Comparison of ENCODE assay signal across 21 cellular contexts in the genomic region with DNA sequence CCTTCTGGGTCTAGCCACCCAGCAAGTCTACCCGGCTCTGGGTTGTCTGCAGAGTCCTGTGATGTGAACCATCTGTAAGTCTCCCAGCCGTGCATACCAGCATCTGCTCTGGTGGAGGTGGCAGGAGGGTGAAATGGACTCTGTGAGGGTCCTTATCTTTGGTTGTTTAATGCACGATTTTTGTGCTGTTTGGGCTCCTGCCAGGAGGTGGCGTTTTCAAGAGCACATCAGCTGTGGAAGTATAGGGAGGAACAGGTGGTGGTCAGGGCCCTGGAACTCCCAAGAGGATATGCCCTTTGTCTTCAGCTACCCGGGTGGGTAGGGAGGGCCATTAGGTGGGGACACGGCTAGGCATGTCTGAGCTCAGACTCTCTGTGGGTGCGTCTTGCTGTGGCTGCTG.
DNase-seq lines count a peak whose midpoint lies in the region; ATAC-seq and TF ChIP-seq lines count a peak whose summit lies in the region.
"Had no signal": no experiment of that assay in that cellular context is flagged by ENCODE, and none has a peak within 500 bp of the region (broad histone marks: within the 10 kb centered on the region; RNA-seq: fewer than 3 reads in every experiment).

No MANE protein-coding gene starts in this region.

- intact Hi-C loops in activated CD4-positive, alpha-beta memory T cell treated with anti-CD3 and anti-CD28 coated beads for 36 hours (cut with micrococcal nuclease): no loop called here

- no peak overlapping the region for H3K4me3 Mint-ChIP-seq in HFFc6
- no peak overlapping the region for H3K4me3 Mint-ChIP-seq in T-cell
- no peak overlapping the region for H3K4me3 Mint-ChIP-seq in activated CD4-positive, alpha-beta memory T cell treated with anti-CD3 and anti-CD28 coated beads for 36 hours
- H3K4me3 Mint-ChIP-seq in immature natural killer cell: no peak overlapping the region
- H3K4me3 Mint-ChIP-seq: activated B cell treated with CpG ODN at 0.5 μM for 24 hours; activated naive CD8-positive, alpha-beta T cell treated with anti-CD3 and anti-CD28 coated beads, Interleukin-2, amount 50 U/mL, for 24 hours; central memory CD8-positive, alpha-beta T cell; natural killer cell had no signal

- CTCF ChIA-PET in T-cell (lab: Charles Lee): no interaction called here
- CTCF ChIA-PET in activated CD4-positive, alpha-beta memory T cell treated with anti-CD3 and anti-CD28 coated beads for 36 hours (lab: Charles Lee): no interaction called here

- H3K9me3 Mint-ChIP-seq in HFFc6: peaks cover 12% of the 10 kb centered on the region; the same call in 1 of the 2 replicates
- H3K9me3 Mint-ChIP-seq in T-cell: peaks cover 12 to 33% (median 22%) of the 10 kb centered on the region in 3 donors
- peaks cover 26% of the 10 kb centered on the region for H3K9me3 Mint-ChIP-seq in activated CD4-positive, alpha-beta memory T cell treated with anti-CD3 and anti-CD28 coated beads for 36 hours
- peaks cover 13 to 59% (median 40%) of the 10 kb centered on the region in 6 donors for H3K9me3 Mint-ChIP-seq in immature natural killer cell

- TF ChIP-seq CTCF in HFFc6 (IDR thresholded peaks at IDR 0.05): peak; percentile 27; the same call in 1 of the 2 replicates

- H3K4me1 ChIP-seq in SJCRH30: no peaks in the 10 kb centered on the region
- no peaks in the 10 kb centered on the region for H3K4me1 ChIP-seq in iPS DF 6.9 (ENCODE audit: control insufficient read depth, insufficient read depth, low read length)
- H3K4me1 ChIP-seq: BLaER1, right atrium auricular region had no signal

- no peaks in the 10 kb centered on the region for H3K36me3 ChIP-seq in SJCRH30
- no peaks in the 10 kb centered on the region for H3K36me3 ChIP-seq in iPS DF 6.9 (ENCODE audit: control insufficient read depth, insufficient read depth, low read length)
- H3K36me3 ChIP-seq: BLaER1, right atrium auricular region had no signal

- no peak overlapping the region for H3K4me3 ChIP-seq in SJCRH30
- H3K4me3 ChIP-seq in iPS DF 6.9 (ENCODE audit: low read length): no peak overlapping the region
- H3K4me3 ChIP-seq: BLaER1, right atrium auricular region had no signal

- POLR2A ChIA-PET in T-cell (lab: Charles Lee): no interaction called here
- POLR2A ChIA-PET in activated CD4-positive, alpha-beta memory T cell treated with anti-CD3 and anti-CD28 coated beads for 36 hours (lab: Charles Lee): no interaction called here

- H3K4me1 Mint-ChIP-seq in HFFc6 (ENCODE audit: low read depth) (no peaks in the 10 kb centered on the region), T-cell (no peaks in the 10 kb centered on the region), immature natural killer cell (no peaks in the 10 kb centered on the region)
- H3K4me1 Mint-ChIP-seq in activated CD4-positive, alpha-beta memory T cell treated with anti-CD3 and anti-CD28 coated beads for 36 hours (ENCODE audit: low read depth): no peaks in the 10 kb centered on the region
- H3K4me1 Mint-ChIP-seq: activated B cell treated with CpG ODN at 0.5 μM for 24 hours; activated naive CD8-positive, alpha-beta T cell treated with anti-CD3 and anti-CD28 coated beads, Interleukin-2, amount 50 U/mL, for 24 hours; central memory CD8-positive, alpha-beta T cell; natural killer cell had no signal

- DNase-seq in COLO668 (lab: John Stamatoyannopoulos, UW; ENCODE audit: unreplicated experiment) (peak; percentile 4), HFFc6 (no peak), SJCRH30 (peak; percentile 48 to 61), iPS DF 6.9 (ENCODE audit: low read depth, low spot score) (peak; percentile 52), T-cell (no peak), immature natural killer cell (no peak)
- no peak for DNase-seq in activated CD4-positive, alpha-beta memory T cell treated with anti-CD3 and anti-CD28 coated beads for 36 hours
- no peak for DNase-seq in stimulated activated CD4-positive, alpha-beta T cell treated with anti-CD3 and anti-CD28 coated beads, Interleukin-12 subunit alpha, Interleukin-12 subunit beta, amount 100 ng/mL, for 4 hours
- DNase-seq: activated B cell treated with CpG ODN at 0.5 μM for 24 hours; activated CD8-positive, alpha-beta memory T cell treated with anti-CD3 and anti-CD28 coated beads, Interleukin-2, amount 50 U/mL, for 48 hours; activated naive CD8-positive, alpha-beta T cell treated with anti-CD3 and anti-CD28 coated beads, Interleukin-2, amount 50 U/mL, for 24 hours; GDM1; left ventricle myocardium superior; natural killer cell; NCI-H1417 treated with DMSO at 0.1 percent for 48 hours; NCI-H774; stimulated activated CD4-positive, alpha-beta T cell treated with anti-CD3 and anti-CD28 coated beads, Interleukin-4, amount 100 ng/mL, for 1 hour had no signal

- H3K27me3 ChIP-seq in SJCRH30 (no peaks in the 10 kb centered on the region), iPS DF 6.9 (ENCODE audit: control insufficient read depth, insufficient read depth, low read length) (no peaks in the 10 kb centered on the region)
- H3K27me3 ChIP-seq: BLaER1, right atrium auricular region had no signal

- H3K27ac ChIP-seq in SJCRH30 (no peak overlapping the region), iPS DF 6.9 (ENCODE audit: low read length) (no peak overlapping the region)
- H3K27ac ChIP-seq: BLaER1, epithelial cell of prostate, right atrium auricular region had no signal

- H3K9me3 ChIP-seq in SJCRH30 (replicated peaks) (no peaks in the 10 kb centered on the region), iPS DF 6.9 (ENCODE audit: control insufficient read depth, insufficient read depth, low read length) (no peaks in the 10 kb centered on the region; the same call in 1 of the 2 replicates)
- H3K9me3 ChIP-seq: BLaER1, right atrium auricular region had no signal

- H3K27ac Mint-ChIP-seq in HFFc6 (no peak overlapping the region), T-cell (no peak overlapping the region), immature natural killer cell (no peak overlapping the region)
- H3K27ac Mint-ChIP-seq in activated CD4-positive, alpha-beta memory T cell treated with anti-CD3 and anti-CD28 coated beads for 36 hours: no peak overlapping the region
- H3K27ac Mint-ChIP-seq: activated B cell treated with CpG ODN at 0.5 μM for 24 hours; activated naive CD8-positive, alpha-beta T cell treated with anti-CD3 and anti-CD28 coated beads, Interleukin-2, amount 50 U/mL, for 24 hours; natural killer cell had no signal

- no peak for ATAC-seq in T-cell (replicated peaks in 1 of 4)
- ATAC-seq: activated naive CD8-positive, alpha-beta T cell treated with anti-CD3 and anti-CD28 coated beads, Interleukin-2, amount 50 U/mL, for 24 hours; left ventricle myocardium superior; natural killer cell had no signal

- WGBS in iPS DF 6.9 (ENCODE audit: insufficient coverage, insufficient read length): no CpG with 5 or more reads among the region's 7 CpGs

- H3K27me3 Mint-ChIP-seq in HFFc6 (ENCODE audit: insufficient read depth): no peaks in the 10 kb centered on the region
- no peaks in the 10 kb centered on the region for H3K27me3 Mint-ChIP-seq in T-cell
- H3K27me3 Mint-ChIP-seq in activated CD4-positive, alpha-beta memory T cell treated with anti-CD3 and anti-CD28 coated beads for 36 hours: no peaks in the 10 kb centered on the region
- no peaks in the 10 kb centered on the region for H3K27me3 Mint-ChIP-seq in immature natural killer cell (ENCODE audit: low read depth in 3 of 3)
- H3K27me3 Mint-ChIP-seq: activated B cell treated with CpG ODN at 0.5 μM for 24 hours; central memory CD8-positive, alpha-beta T cell had no signal

- H3K36me3 Mint-ChIP-seq in HFFc6 (ENCODE audit: low read depth): no peaks in the 10 kb centered on the region
- H3K36me3 Mint-ChIP-seq in T-cell: no peaks in the 10 kb centered on the region
- no peaks in the 10 kb centered on the region for H3K36me3 Mint-ChIP-seq in activated CD4-positive, alpha-beta memory T cell treated with anti-CD3 and anti-CD28 coated beads for 36 hours
- no peaks in the 10 kb centered on the region for H3K36me3 Mint-ChIP-seq in immature natural killer cell

Comparison
In these comparisons a context has a peak if more than half of its experiments do, and no peak if none do; other contexts are left out.
1. DNase-seq: peak in COLO668 (single experiment), SJCRH30 (2 of 2) and iPS DF 6.9 (single experiment); none in HFFc6 (single experiment), T-cell (0 of 34), activated CD4-positive, alpha-beta memory T cell treated with anti-CD3 and anti-CD28 coated beads for 36 hours (single experiment), stimulated activated CD4-positive, alpha-beta T cell treated with anti-CD3 and anti-CD28 coated beads, Interleukin-12 subunit alpha, Interleukin-12 subunit beta, amount 100 ng/mL, for 4 hours (single experiment) and immature natural killer cell (0 of 3).